In genomic region chr2:239093956-239094355, GRCh38 we compare ENCODE assay signal across 20 cellular contexts.
DNase-seq lines count a peak whose midpoint lies in the region; ATAC-seq and TF ChIP-seq lines count a peak whose summit lies in the region.
"Had no signal": no experiment of that assay in that cellular context is flagged by ENCODE, and none has a peak within 500 bp of the region (broad histone marks: within the 10 kb centered on the region; RNA-seq: fewer than 3 reads in every experiment).

No MANE protein-coding gene starts in this region.

- H3K9ac ChIP-seq in SK-N-SH = no peak overlapping the region
- H3K9ac ChIP-seq: BLaER1 had no signal

- POLR2A ChIA-PET in SK-N-SH (lab: Yijun Ruan, JAX) = interaction anchor here (0.9 to 1.1 kb wide), 2 partner anchors 28 to 54 kb away, joined by 3 to 5 read pairs; no protein-coding TSS in a partner anchor
- POLR2A ChIA-PET in activated CD4-positive, alpha-beta memory T cell treated with anti-CD3 and anti-CD28 coated beads, Interleukin-2, amount 10 ng/mL, durations not matched to agents 7 days and 5 days (lab: Charles Lee) = no interaction called here

- no peaks in the 10 kb centered on the region for H4K20me1 ChIP-seq in SK-N-SH (ENCODE audit: insufficient read depth)
- H4K20me1 ChIP-seq: BLaER1 had no signal

- H3K4me3 Mint-ChIP-seq in neural crest cell = no peak overlapping the region
- H3K4me3 Mint-ChIP-seq in activated CD4-positive, alpha-beta memory T cell treated with anti-CD3 and anti-CD28 coated beads, Interleukin-2, amount 10 ng/mL, durations not matched to agents 7 days and 5 days = no peak overlapping the region
- no peak overlapping the region for H3K4me3 Mint-ChIP-seq in immature natural killer cell
- H3K4me3 Mint-ChIP-seq: CD4-positive, alpha-beta memory T cell had no signal

- no peaks in the 10 kb centered on the region for H3K9me3 ChIP-seq in SK-N-SH
- H3K9me3 ChIP-seq: BLaER1 had no signal

- no peak for ATAC-seq in GM19397 (IDR thresholded peaks at IDR 0.05; ENCODE audit: unreplicated experiment)
- ATAC-seq: GM12878 had no signal

- peak; percentile 28 for TF ChIP-seq RAD21 in SK-N-SH (IDR thresholded peaks at IDR 0.05; ENCODE audit: low read length)

- H2AFZ ChIP-seq in SK-N-SH (ENCODE audit: low read depth) = no peak overlapping the region

- H3K9me2 ChIP-seq in SK-N-SH = no peaks in the 10 kb centered on the region

- H3F3A ChIP-seq in SK-N-SH (replicated peaks; ENCODE audit: insufficient read depth) = no peaks in the 10 kb centered on the region

- H3K79me2 ChIP-seq in SK-N-SH (ENCODE audit: insufficient read depth) = no peaks in the 10 kb centered on the region

- H3K9me3 Mint-ChIP-seq in neural crest cell (no peaks in the 10 kb centered on the region), immature natural killer cell (no peaks in the 10 kb centered on the region)
- H3K9me3 Mint-ChIP-seq in activated CD4-positive, alpha-beta memory T cell treated with anti-CD3 and anti-CD28 coated beads, Interleukin-2, amount 10 ng/mL, durations not matched to agents 7 days and 5 days = no peaks in the 10 kb centered on the region

- H3K27me3 Mint-ChIP-seq in neural crest cell (ENCODE audit: low read depth) (no peaks in the 10 kb centered on the region), immature natural killer cell (ENCODE audit: low read depth in 3 of 3) (peaks cover 0 to 6% (median 2%) of the 10 kb centered on the region in 3 donors)
- no peaks in the 10 kb centered on the region for H3K27me3 Mint-ChIP-seq in activated CD4-positive, alpha-beta memory T cell treated with anti-CD3 and anti-CD28 coated beads, Interleukin-2, amount 10 ng/mL, durations not matched to agents 7 days and 5 days
- H3K27me3 Mint-ChIP-seq: CD4-positive, alpha-beta memory T cell had no signal

- no peak overlapping the region for H3K4me2 ChIP-seq in SK-N-SH

- DNase-seq in AG09319 (ENCODE audit: extremely low read depth, low read depth) (no peak), SK-N-SH (peak; percentile 88), fibroblast of gingiva (ENCODE audit: low read depth) (peak; percentile 27), neural crest cell (ENCODE audit: low read depth, low spot score) (no peak), H7 (no peak), immature natural killer cell (no peak)
- DNase-seq in activated CD4-positive, alpha-beta memory T cell treated with anti-CD3 and anti-CD28 coated beads, Interleukin-2, amount 10 ng/mL, durations not matched to agents 7 days and 5 days = no peak
- DNase-seq: 8988T; CD4-positive, alpha-beta memory T cell; EL; MM.1S; NCI-H1092; NCI-H2029 treated with DMSO at 0.1 percent for 48 hours; NCI-H2171; NCI-H446; NK-92 treated with Interleukin-12 subunit alpha and Interleukin-12 subunit beta, amount 100 ng/mL, for 24 hours; Right ventricle myocardium superior had no signal

- H3K4me3 ChIP-seq in SK-N-SH (ENCODE audit: low read depth in 2 of 2, low read length in 1 of 2) (no peak overlapping the region), H7 (ENCODE audit: insufficient read depth, low read depth, low read length) (no peak overlapping the region)
- H3K4me3 ChIP-seq: BLaER1, GM12878 had no signal

- no peak for TF ChIP-seq EP300 in SK-N-SH (IDR thresholded peaks at IDR 0.05; ENCODE audit: borderline replicate concordance in 1 of 2, low read depth in 1 of 2, low read length in 1 of 2)

- CTCF ChIA-PET in SK-N-SH (lab: Yijun Ruan, JAX) = interaction anchor here (0.9 to 8.1 kb wide), 14 partner anchors 9 to 903 kb away, joined by 3 to 101 read pairs (median 4); no protein-coding TSS in a partner anchor
- CTCF ChIA-PET in activated CD4-positive, alpha-beta memory T cell treated with anti-CD3 and anti-CD28 coated beads, Interleukin-2, amount 10 ng/mL, durations not matched to agents 7 days and 5 days (lab: Charles Lee) = no interaction called here

- peaks cover 0 to 2% of the 10 kb centered on the region in 2 experiments for H3K36me3 ChIP-seq in SK-N-SH (replicated peaks in 1 of 2; ENCODE audit: control insufficient read depth in 1 of 2, insufficient read depth in 2 of 2, low read length in 1 of 2)
- no peaks in the 10 kb centered on the region; the same call in 1 of the 2 replicates for H3K36me3 ChIP-seq in H7 (replicated peaks; ENCODE audit: control insufficient read depth, insufficient read depth, low read length)

- peaks cover 0 to 71% of the 10 kb centered on the region in 2 experiments; a peak in 1 of 4 replicates for H3K4me1 ChIP-seq in SK-N-SH (ENCODE audit: control insufficient read depth in 1 of 2, insufficient read depth in 2 of 2, low read depth in 1 of 2, low read length in 1 of 2)

- H3K27ac Mint-ChIP-seq in neural crest cell (ENCODE audit: unreplicated experiment) (peak overlapping the region; percentile 36), immature natural killer cell (peak overlapping the region in 2 of 6 donors; percentile 28 to 44)
- no peak overlapping the region for H3K27ac Mint-ChIP-seq in activated CD4-positive, alpha-beta memory T cell treated with anti-CD3 and anti-CD28 coated beads, Interleukin-2, amount 10 ng/mL, durations not matched to agents 7 days and 5 days

- peak overlapping the region in 1 of 2 experiments; percentile 95; a peak in 2 of 4 replicates for H3K27ac ChIP-seq in SK-N-SH (ENCODE audit: low read depth in 2 of 2, low read length in 1 of 2)
- H3K27ac ChIP-seq: BLaER1 had no signal

- TF ChIP-seq CTCF in AG09319 (IDR thresholded peaks at IDR 0.05; ENCODE audit: low read depth, low read length) (peak; percentile 32), SK-N-SH (IDR thresholded peaks at IDR 0.05) (no peak), neural crest cell (conservative IDR thresholded peaks at IDR 0.05) (no peak)

- H3K4me1 Mint-ChIP-seq in neural crest cell (peaks cover 19% of the 10 kb centered on the region), immature natural killer cell (peaks cover 14% of the 10 kb centered on the region in 2 donors)
- H3K4me1 Mint-ChIP-seq in activated CD4-positive, alpha-beta memory T cell treated with anti-CD3 and anti-CD28 coated beads, Interleukin-2, amount 10 ng/mL, durations not matched to agents 7 days and 5 days = no peaks in the 10 kb centered on the region

- 82% methylated on average over 17 of the region's 17 CpGs for WGBS in SK-N-SH (ENCODE audit: low lambda C conversion rate)

- H3K27me3 ChIP-seq in SK-N-SH (ENCODE audit: insufficient read depth) (no peaks in the 10 kb centered on the region), H7 (ENCODE audit: control insufficient read depth, insufficient read depth, low read length) (no peaks in the 10 kb centered on the region)
- H3K27me3 ChIP-seq: BLaER1 had no signal

- H3K36me3 Mint-ChIP-seq in neural crest cell (ENCODE audit: low read depth) = no peaks in the 10 kb centered on the region
- no peaks in the 10 kb centered on the region for H3K36me3 Mint-ChIP-seq in activated CD4-positive, alpha-beta memory T cell treated with anti-CD3 and anti-CD28 coated beads, Interleukin-2, amount 10 ng/mL, durations not matched to agents 7 days and 5 days (ENCODE audit: low read depth)
- peaks cover 1 to 7% (median 6%) of the 10 kb centered on the region in 3 donors for H3K36me3 Mint-ChIP-seq in immature natural killer cell

TF ChIP-seq in SK-N-SH, 30 proteins besides CTCF, POLR2A, EP300 and RAD21:
- TF ChIP-seq TEAD4 (IDR thresholded peaks at IDR 0.05; ENCODE audit: borderline replicate concordance, insufficient read depth) = no peak
- TF ChIP-seq GATA2 (CRISPR knock-in tag; IDR thresholded peaks at IDR 0.05) = peak; percentile 29; the same call in 1 of the 2 replicates
TF ChIP-seq in SK-N-SH: peak in this region for 1.

Comparison
In these comparisons a context has a peak if more than half of its experiments do, and no peak if none do; other contexts are left out.
1. DNase-seq: peak in SK-N-SH (single experiment) and fibroblast of gingiva (single experiment); none in AG09319 (single experiment), neural crest cell (single experiment), activated CD4-positive, alpha-beta memory T cell treated with anti-CD3 and anti-CD28 coated beads, Interleukin-2, amount 10 ng/mL, durations not matched to agents 7 days and 5 days (single experiment), H7 (single experiment) and immature natural killer cell (0 of 3).